ENCODE assay signal across 8 cellular contexts in the genomic region with DNA sequence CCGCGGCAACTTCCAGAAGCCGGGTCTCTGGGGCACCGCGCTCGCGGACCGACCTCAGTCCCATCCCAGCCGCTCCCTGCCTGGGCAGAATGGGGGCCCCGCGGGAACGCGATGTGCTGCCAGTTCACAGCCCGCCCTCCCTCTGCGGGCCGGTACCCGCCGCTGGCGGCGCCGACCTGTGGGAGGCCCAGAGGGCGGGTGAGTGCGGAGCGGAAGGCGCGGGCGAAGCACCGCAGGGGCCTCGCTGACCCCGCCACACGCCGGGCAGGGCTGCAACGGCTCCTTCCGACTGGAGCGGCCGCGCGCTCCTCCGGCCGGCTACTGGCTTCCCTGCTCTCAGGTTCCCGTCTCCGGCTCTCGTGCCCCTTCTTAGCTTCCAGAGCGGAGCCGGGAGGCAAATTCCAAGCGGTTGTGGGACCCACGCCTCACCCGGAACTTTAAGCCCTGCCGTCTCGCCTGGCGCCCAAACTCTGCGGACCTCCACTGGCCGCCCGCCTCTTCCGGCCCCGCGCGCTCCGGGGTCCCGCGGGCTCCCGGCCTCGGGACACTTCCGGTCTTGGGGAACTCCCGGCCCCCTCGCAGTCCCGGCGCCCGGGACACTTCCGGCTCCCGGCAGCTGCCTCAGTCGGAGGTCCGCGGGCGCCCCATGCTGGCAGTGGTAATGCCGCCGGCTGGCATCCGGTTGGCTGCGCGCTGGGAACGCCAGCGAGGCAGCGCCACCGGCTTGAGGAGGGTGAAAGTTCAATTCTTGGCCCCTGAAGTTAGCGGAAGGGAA. TPM values are rescaled to one million over a fixed set of nuclear protein-coding genes. Genes with fewer than 3 reads are reported as not detected.
DNase-seq lines count a peak whose midpoint lies in the region; ATAC-seq and TF ChIP-seq lines count a peak whose summit lies in the region.

Gene CYREN (minus strand): TSS at position 485 of the 775 bp plus-strand sequence. CDS start 1,785 bp downstream, outside the sequence.

- TF ChIP-seq POLR2A in GM19099 (IDR thresholded peaks at IDR 0.05; ENCODE audit: extremely low read depth, insufficient read length, low read depth): peak; percentile 79

- H3K4me3 ChIP-seq in choroid plexus epithelial cell (ENCODE audit: low read depth, low read length): peak within 1 kb of the TSS; percentile 78

- peak within 1 kb of the TSS; percentile 95 for H3K27ac ChIP-seq in layer of hippocampus (ENCODE audit: low read depth, low read length)

- no peaks in the 10 kb centered on the region for H3K27me3 ChIP-seq in layer of hippocampus (ENCODE audit: control insufficient read depth, insufficient read depth, low read length)

- DNase-seq in Ammon's horn (ENCODE audit: low spot score): peak; percentile 90
- peak; percentile 92 for DNase-seq in NCI-H460 (ENCODE audit: extremely low read depth, low read depth)
- DNase-seq in activated CD4-positive, alpha-beta T cell treated with anti-CD3 and anti-CD28 coated beads for 1 hour: peak; percentile 79
- DNase-seq in choroid plexus epithelial cell (ENCODE audit: low read depth): peak; percentile 93
- DNase-seq in stimulated activated CD4-positive, alpha-beta T cell treated with anti-CD3 and anti-CD28 coated beads, Interleukin-1b, Interleukin-23, amount 100 ng/mL, for 4 hours (ENCODE audit: low read depth in 2 of 2): peak; percentile 84 to 92

- peak; percentile 51 for TF ChIP-seq CTCF in choroid plexus epithelial cell (conservative IDR thresholded peaks at IDR 0.05; ENCODE audit: low read depth, low read length)

- peak; percentile 77 for ATAC-seq in HG03432 (IDR thresholded peaks at IDR 0.05; ENCODE audit: unreplicated experiment)

RNA-seq across cellular contexts. Expression of gene CYREN, which starts in this region (rescaled TPM):
- 57.1 and 64.8 TPM in 2 replicates for total RNA-seq in NCI-H460 (2014; rRNA removed; shearing (Covaris generic))
- 52.2 and 62.1 TPM in 2 replicates for polyA plus RNA-seq in NCI-H460 (2014; cell fraction: nucleus; rRNA removed)

Comparison
In these comparisons a context has a peak if more than half of its experiments do, and no peak if none do; other contexts are left out.
1. Peak in every context shown above with its lines: DNase-seq, ATAC-seq, H3K4me3 ChIP-seq and H3K27ac ChIP-seq.